16 cellular contexts compared by ENCODE assay signal in the genomic region with DNA sequence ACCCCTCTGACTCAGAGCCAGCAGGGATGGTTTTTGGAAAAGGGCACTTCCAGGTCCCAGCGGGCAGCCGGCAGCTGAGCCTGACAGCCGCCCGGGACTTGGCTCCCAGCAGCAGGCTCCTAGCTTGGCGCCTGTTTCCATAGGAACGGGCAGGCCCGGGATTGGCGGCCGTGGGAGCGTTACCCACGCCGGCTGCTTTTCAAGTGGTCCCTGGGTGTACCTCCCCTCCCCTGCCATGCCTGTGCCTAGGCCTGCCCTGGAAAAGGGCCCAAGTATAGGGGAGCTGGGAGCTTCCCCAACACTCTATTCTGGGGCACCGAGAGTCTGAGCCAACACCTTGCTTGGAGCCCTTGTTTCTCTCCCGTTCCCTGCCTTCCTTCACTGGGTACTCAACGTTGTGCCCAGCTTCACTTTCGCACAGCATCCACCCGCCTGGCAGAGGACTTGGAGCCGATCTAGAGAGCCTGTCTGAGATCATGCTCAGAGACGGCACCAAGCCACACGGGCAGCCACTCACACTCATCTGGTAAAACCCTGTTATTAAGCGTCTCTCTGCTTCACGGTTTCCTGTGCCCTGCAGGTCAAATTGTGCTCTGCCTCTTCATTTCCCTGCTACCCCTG.
A peak's percentile ranks its signal among the peaks of the same experiment; 100 is the strongest.
DNase-seq lines count a peak whose midpoint lies in the region; ATAC-seq lines count a peak whose summit lies in the region.
"Had no signal": no experiment of that assay in that cellular context is flagged by ENCODE, and none has a peak within 500 bp of the region (broad histone marks: within the 10 kb centered on the region; RNA-seq: fewer than 3 reads in every experiment).

No MANE protein-coding gene starts in this region.

- H3K56ac ChIP-seq in mesendoderm (ENCODE audit: low read length), result no peak overlapping the region

- H3K23ac ChIP-seq in mesendoderm (ENCODE audit: low read length), result no peak overlapping the region

- no peak overlapping the region for H3K9ac ChIP-seq in mesendoderm (ENCODE audit: low read length)

- H3K4me1 ChIP-seq in mesendoderm (ENCODE audit: control insufficient read depth, low read depth, low read length), result no peaks in the 10 kb centered on the region
- H3K4me1 ChIP-seq: psoas muscle, suprapubic skin had no signal

- no peaks in the 10 kb centered on the region for H3K27me3 ChIP-seq in mesendoderm (ENCODE audit: insufficient read depth, low read length, poor library complexity)
- H3K27me3 ChIP-seq: SJSA1, suprapubic skin had no signal

- no peak overlapping the region for H3K4me2 ChIP-seq in mesendoderm (ENCODE audit: low read length)

- no peaks in the 10 kb centered on the region for H3K79me2 ChIP-seq in mesendoderm (ENCODE audit: control insufficient read depth, insufficient read depth, low read length)

- H3K4me3 ChIP-seq in mesendoderm (ENCODE audit: low read length), result no peak overlapping the region
- H3K4me3 ChIP-seq: lung, psoas muscle, SJSA1, suprapubic skin had no signal

- H4K8ac ChIP-seq in mesendoderm (ENCODE audit: low read depth, low read length), result no peak overlapping the region

- WGBS in mesendoderm (ENCODE audit: extremely low coverage, insufficient coverage, low lambda C conversion rate), result no CpG with 5 or more reads among the region's 22 CpGs

- H3K4ac ChIP-seq in mesendoderm (ENCODE audit: low read depth, low read length), result no peak overlapping the region

- H3K79me1 ChIP-seq in mesendoderm (ENCODE audit: low read length), result no peaks in the 10 kb centered on the region

- no peak for ATAC-seq in HG03280 (IDR thresholded peaks at IDR 0.05; ENCODE audit: unreplicated experiment)
- ATAC-seq in HG02852 (IDR thresholded peaks at IDR 0.05; ENCODE audit: unreplicated experiment), result no peak

- in situ Hi-C loops in G401 (cut with HindIII; ENCODE audit: low sequenced_read_pairs), result no loop called here

- H2BK15ac ChIP-seq in mesendoderm (replicated peaks; ENCODE audit: low read depth), result no peak overlapping the region

- H3K18ac ChIP-seq in mesendoderm (ENCODE audit: low read length), result no peak overlapping the region

- no peak overlapping the region for H2AK5ac ChIP-seq in mesendoderm (ENCODE audit: low read length)

- H2BK5ac ChIP-seq in mesendoderm (ENCODE audit: low read length), result no peak overlapping the region

- DNase-seq in G401 (ENCODE audit: low spot score) (peak; percentile 59), NCI-H2171 treated with DMSO at 0.1 percent for 48 hours (lab: John Stamatoyannopoulos, UW) (peak; percentile 83), caudate nucleus (lab: John Stamatoyannopoulos, UW) (peak in 36 of 61 donors; percentile 0 to 58 (median 19)), nucleus accumbens (lab: John Stamatoyannopoulos, UW) (peak in 50 of 56 donors; percentile 1 to 70 (median 29)), mesendoderm (no peak), A172 (ENCODE audit: low spot score) (no peak)
- DNase-seq: activated CD4-positive, alpha-beta T cell treated with anti-CD3 and anti-CD28 coated beads, Interleukin-2, amount 10 ng/mL, durations not matched to agents 24 days and 14 days; activated naive CD4-positive, alpha-beta T cell treated with anti-CD3 and anti-CD28 coated beads, Interleukin-2, amount 10 ng/mL, durations not matched to agents 7 days and 5 days; CD4-positive, alpha-beta T cell; psoas muscle had no signal

- H3K36me3 ChIP-seq in mesendoderm (ENCODE audit: control insufficient read depth, insufficient read depth, low read length), result no peaks in the 10 kb centered on the region
- H3K36me3 ChIP-seq: SJSA1, suprapubic skin had no signal

- H3K27ac ChIP-seq in caudate nucleus (ENCODE audit: low read depth, low read length), result no peak overlapping the region
- H3K27ac ChIP-seq in mesendoderm (ENCODE audit: low read depth, low read length), result no peak overlapping the region
- H3K27ac ChIP-seq: HL-60, psoas muscle, suprapubic skin had no signal

- no peak overlapping the region for H4K5ac ChIP-seq in mesendoderm (ENCODE audit: low read length)

- no peak overlapping the region for H2BK120ac ChIP-seq in mesendoderm (ENCODE audit: low read depth, low read length)

Comparison
In these comparisons a context has a peak if more than half of its experiments do, and no peak if none do; other contexts are left out.
1. DNase-seq: peak in G401 (single experiment), NCI-H2171 treated with DMSO at 0.1 percent for 48 hours (single experiment), caudate nucleus (36 of 61) and nucleus accumbens (50 of 56); none in mesendoderm (single experiment) and A172 (single experiment).